In the genomic region with DNA sequence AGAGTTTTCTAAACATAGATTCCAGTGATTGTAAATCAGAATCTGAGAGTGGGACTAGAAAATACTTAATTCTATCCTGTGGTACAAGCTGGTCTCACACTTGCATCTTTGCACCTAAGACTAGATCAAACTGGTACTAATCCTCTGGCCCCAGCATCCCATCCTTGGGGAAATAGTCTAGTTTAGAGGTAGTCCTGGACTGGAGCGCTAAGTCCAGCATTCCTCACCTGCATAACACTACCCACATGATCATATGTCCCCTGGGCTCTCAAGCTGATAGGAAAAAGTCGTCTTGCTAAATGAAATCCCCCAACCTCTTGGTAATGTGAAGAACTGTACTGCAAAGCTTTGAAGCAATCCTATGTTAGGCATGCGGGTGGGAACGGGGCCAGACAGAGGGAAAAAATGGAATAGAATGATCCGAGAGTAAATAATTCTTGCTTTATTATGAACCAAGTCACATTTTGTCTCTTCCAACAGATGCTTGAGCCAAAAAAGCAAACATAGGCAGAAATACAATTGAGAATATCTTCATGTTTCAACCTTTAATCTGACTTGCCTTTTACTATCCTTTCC, we compare ENCODE assay signal across 9 cellular contexts. TPM values are rescaled to one million over a fixed set of nuclear protein-coding genes. Genes with fewer than 3 reads are reported as not detected.
A peak's percentile ranks its signal among the peaks of the same experiment; 100 is the strongest.
DNase-seq lines count a peak whose midpoint lies in the region; ATAC-seq and TF ChIP-seq lines count a peak whose summit lies in the region.
"Had no signal": no experiment of that assay in that cellular context is flagged by ENCODE, and none has a peak within 500 bp of the region (broad histone marks: within the 10 kb centered on the region; RNA-seq: fewer than 3 reads in every experiment).

No MANE protein-coding gene starts in this region.

- H3K4me1 ChIP-seq in DND-41 (ENCODE audit: insufficient read depth, low read length) (peaks cover 78% of the 10 kb centered on the region), muscle layer of colon (ENCODE audit: insufficient read depth, low read length) (peaks cover 35% of the 10 kb centered on the region)

- no peak for ATAC-seq in DND-41 (ENCODE audit: insufficient read depth, low read depth)
- no peak for ATAC-seq in activated CD8-positive, alpha-beta T cell treated with anti-CD3 and anti-CD28 coated beads, Interleukin-2, amount 10 ng/mL, durations not matched to agents 7 days and 5 days
- ATAC-seq in HG03439 (IDR thresholded peaks at IDR 0.05; ENCODE audit: unreplicated experiment), result no peak

- H3K9ac ChIP-seq in DND-41 (ENCODE audit: low read depth, low read length) (no peak overlapping the region), muscle layer of colon (ENCODE audit: low read length) (no peak overlapping the region)

- no peaks in the 10 kb centered on the region for H3K9me3 Mint-ChIP-seq in activated CD8-positive, alpha-beta T cell treated with anti-CD3 and anti-CD28 coated beads, Interleukin-2, amount 10 ng/mL, durations not matched to agents 7 days and 5 days (ENCODE audit: insufficient read depth)

- peak overlapping the region; percentile 75 for H3K4me2 ChIP-seq in DND-41 (ENCODE audit: insufficient read depth, low read length)

- H3K4me3 ChIP-seq in DND-41 (ENCODE audit: low read depth in 1 of 2, low read length in 2 of 2) (no peak overlapping the region), muscle layer of colon (ENCODE audit: low read depth in 1 of 2, low read length in 2 of 2) (no peak overlapping the region)
- H3K4me3 ChIP-seq: SJSA1 had no signal

- H3K27me3 ChIP-seq in DND-41 (ENCODE audit: insufficient read depth, low read length, poor library complexity) (no peaks in the 10 kb centered on the region), muscle layer of colon (ENCODE audit: control insufficient read depth in 1 of 2, insufficient read depth in 2 of 2, low read length in 2 of 2) (no peaks in the 10 kb centered on the region)
- H3K27me3 ChIP-seq: SJSA1 had no signal

- CTCF ChIA-PET in activated CD8-positive, alpha-beta T cell treated with anti-CD3 and anti-CD28 coated beads, Interleukin-2, amount 10 ng/mL, durations not matched to agents 7 days and 5 days (lab: Charles Lee), result interaction anchor here (1.5 to 1.7 kb wide), 3 partner anchors 9 to 18 kb away, joined by 4 to 8 read pairs (median 6); no protein-coding TSS in a partner anchor

- peaks cover 63% of the 10 kb centered on the region for H3K36me3 ChIP-seq in DND-41 (ENCODE audit: insufficient read depth, low read length)
- H3K36me3 ChIP-seq in muscle layer of colon (ENCODE audit: insufficient read depth, low read length), result peaks cover 36% of the 10 kb centered on the region

- peak overlapping the region; percentile 7 for H3K4me3 Mint-ChIP-seq in activated CD8-positive, alpha-beta T cell treated with anti-CD3 and anti-CD28 coated beads, Interleukin-2, amount 10 ng/mL, durations not matched to agents 7 days and 5 days

- DNase-seq in DND-41 (no peak), NCI-H524 treated with DMSO at 0.1 percent for 48 hours (lab: John Stamatoyannopoulos, UW) (no peak), KG1 (lab: John Stamatoyannopoulos, UW) (no peak), NCI-H2107 treated with DMSO at 0.1 percent for 48 hours (lab: John Stamatoyannopoulos, UW; ENCODE audit: unreplicated experiment) (no peak)
- DNase-seq in activated CD8-positive, alpha-beta T cell treated with anti-CD3 and anti-CD28 coated beads, Interleukin-2, amount 10 ng/mL, durations not matched to agents 7 days and 5 days, result no peak

- H3K36me3 Mint-ChIP-seq in activated CD8-positive, alpha-beta T cell treated with anti-CD3 and anti-CD28 coated beads, Interleukin-2, amount 10 ng/mL, durations not matched to agents 7 days and 5 days (ENCODE audit: low read depth), result peaks cover 83% of the 10 kb centered on the region

- H3K9me3 ChIP-seq in DND-41 (ENCODE audit: insufficient read depth, low read length, severe bottlenecking), result no peaks in the 10 kb centered on the region
- H3K9me3 ChIP-seq in muscle layer of colon (ENCODE audit: low read length), result no peaks in the 10 kb centered on the region
- H3K9me3 ChIP-seq: SJSA1 had no signal

- POLR2A ChIA-PET in activated CD8-positive, alpha-beta T cell treated with anti-CD3 and anti-CD28 coated beads, Interleukin-2, amount 10 ng/mL, durations not matched to agents 7 days and 5 days (lab: Charles Lee), result interaction anchor here (2.4 to 12.0 kb wide), 2 partner anchors 14 to 23 kb away, joined by 21 to 163 read pairs; a partner anchor contains a TSS

- no peaks in the 10 kb centered on the region for H3K27me3 Mint-ChIP-seq in activated CD8-positive, alpha-beta T cell treated with anti-CD3 and anti-CD28 coated beads, Interleukin-2, amount 10 ng/mL, durations not matched to agents 7 days and 5 days (ENCODE audit: low read depth)

- H3K79me2 ChIP-seq in DND-41 (ENCODE audit: insufficient read depth, low read length), result peaks cover 96% of the 10 kb centered on the region

- peak overlapping the region; percentile 58 for H3K27ac Mint-ChIP-seq in activated CD8-positive, alpha-beta T cell treated with anti-CD3 and anti-CD28 coated beads, Interleukin-2, amount 10 ng/mL, durations not matched to agents 7 days and 5 days

- H3K27ac ChIP-seq in 22Rv1 (peak overlapping the region; percentile 100), DND-41 (ENCODE audit: low read length) (no peak overlapping the region), muscle layer of colon (ENCODE audit: low read depth, low read length) (peak overlapping the region; percentile 36)
- H3K27ac ChIP-seq: SJSA1 had no signal

- TF ChIP-seq CTCF in 22Rv1 (IDR thresholded peaks at IDR 0.05) (no peak), DND-41 (IDR thresholded peaks at IDR 0.05; ENCODE audit: borderline replicate concordance, extremely low read depth, low read length, poor library complexity, severe bottlenecking) (no peak)

- H3K4me1 Mint-ChIP-seq in activated CD8-positive, alpha-beta T cell treated with anti-CD3 and anti-CD28 coated beads, Interleukin-2, amount 10 ng/mL, durations not matched to agents 7 days and 5 days (ENCODE audit: low read depth), result peaks cover 75% of the 10 kb centered on the region

- peaks cover 21% of the 10 kb centered on the region; the same call in 1 of the 2 replicates for H4K20me1 ChIP-seq in DND-41 (ENCODE audit: insufficient read depth, low read length)

- H2AFZ ChIP-seq in DND-41 (ENCODE audit: low read depth, low read length), result no peak overlapping the region

RNA-seq across cellular contexts. Expression of a gene that starts 4.8 kb away (rescaled TPM):
- total RNA-seq in activated CD8-positive, alpha-beta T cell treated with anti-CD3 and anti-CD28 coated beads, Interleukin-2, amount 10 ng/mL, durations not matched to agents 7 days and 5 days, result 10 to 100 TPM; 31.3 to 33.6 TPM

RNA-seq across cellular contexts. Expression of a gene that starts 24.0 kb away (rescaled TPM):
- 100 to 1,000 TPM; 432 to 435 TPM for total RNA-seq in activated CD8-positive, alpha-beta T cell treated with anti-CD3 and anti-CD28 coated beads, Interleukin-2, amount 10 ng/mL, durations not matched to agents 7 days and 5 days
